Comparison of ENCODE assay signal across 8 cellular contexts in the genomic region with DNA sequence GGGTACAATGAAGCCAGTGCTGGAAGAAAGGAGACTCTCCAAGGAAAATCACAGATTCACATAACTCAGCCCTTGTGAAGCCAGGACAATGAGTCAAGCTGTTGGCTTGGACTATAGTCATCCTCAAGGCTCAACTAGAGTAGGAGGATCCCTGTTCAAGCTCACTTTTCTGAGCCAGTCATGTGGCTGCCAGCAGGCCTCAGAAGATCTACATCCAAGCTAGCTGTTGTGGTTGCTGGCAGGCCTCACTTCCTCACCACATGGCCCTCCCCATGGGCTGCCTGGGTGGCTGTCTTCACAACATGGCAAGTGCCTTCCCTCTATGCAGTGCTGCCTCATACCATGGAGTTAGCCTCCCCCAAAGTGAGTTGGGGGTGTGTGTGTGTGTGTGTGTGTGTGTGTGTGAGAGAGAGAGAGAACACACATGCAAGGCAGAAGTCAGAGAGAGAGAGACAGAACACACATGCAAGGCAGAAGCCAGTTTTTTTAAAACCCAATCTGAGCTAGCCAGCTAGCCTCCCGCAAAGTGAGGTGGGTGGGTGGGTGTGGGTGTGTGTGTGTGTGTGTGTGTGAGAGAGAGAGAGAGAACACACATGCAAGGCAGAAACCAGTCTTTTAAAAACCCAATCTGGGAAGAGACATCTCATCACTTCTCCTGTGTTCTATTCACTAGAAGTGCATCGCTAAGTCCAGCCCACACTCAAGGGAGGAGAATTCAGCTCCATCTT. TPM values are rescaled to one million over a fixed set of nuclear protein-coding genes. Genes with fewer than 3 reads are reported as not detected.
DNase-seq lines count a peak whose midpoint lies in the region; ATAC-seq and TF ChIP-seq lines count a peak whose summit lies in the region.

No MANE protein-coding gene starts in this region.

- 0 out of 2 replicates have a peak, but pooled peaks cover 2% of the 10 kb centered on the region for H3K4me1 ChIP-seq in PC-3 (ENCODE audit: insufficient read depth, low read length)
- peaks cover 2% of the 10 kb centered on the region for H3K4me1 ChIP-seq in fibroblast of lung (ENCODE audit: control insufficient read depth, extremely low read depth, insufficient read depth, low read length)
- H3K4me1 ChIP-seq in osteoblast (ENCODE audit: insufficient read depth, low read length), result peaks cover 18% of the 10 kb centered on the region
- no peaks in the 10 kb centered on the region for H3K4me1 ChIP-seq in testis

- peak overlapping the region; percentile 16; the same call in 1 of the 2 replicates for H3K27ac ChIP-seq in PC-3 (ENCODE audit: low read length)
- peak overlapping the region; percentile 66 for H3K27ac ChIP-seq in fibroblast of lung (ENCODE audit: insufficient read depth, low read length)
- H3K27ac ChIP-seq in osteoblast (ENCODE audit: low read depth, low read length), result peak overlapping the region; percentile 39
- no peak overlapping the region for H3K27ac ChIP-seq in testis

- ATAC-seq in GM18499 (IDR thresholded peaks at IDR 0.05; ENCODE audit: insufficient read depth, unreplicated experiment) (peak; percentile 88), HG02884 (IDR thresholded peaks at IDR 0.05; ENCODE audit: unreplicated experiment) (peak; percentile 98), PC-3 (peak; percentile 81)

- H4K20me1 ChIP-seq in PC-3 (ENCODE audit: low read length) (no peaks in the 10 kb centered on the region; the same call in 1 of the 2 replicates), fibroblast of lung (ENCODE audit: control insufficient read depth, extremely low read depth, insufficient read depth, low read length) (no peaks in the 10 kb centered on the region), osteoblast (ENCODE audit: insufficient read depth, low read length) (no peaks in the 10 kb centered on the region)

- peak; percentile 69 for DNase-seq in PC-3
- DNase-seq in activated T-cell treated with anti-CD3 and anti-CD28 coated beads, Interleukin-2, amount 50 U/mL, for 48 hours, result peak; percentile 79 to 82
- DNase-seq in fibroblast of lung (ENCODE audit: low read depth in 2 of 2), result peak; percentile 99 to 100
- peak; percentile 96 for DNase-seq in osteoblast (ENCODE audit: insufficient read length, low spot score, missing footprints)
- DNase-seq in testis, result peak; percentile 74
- no peak for DNase-seq in NCI-H2081 treated with DMSO at 0.1 percent for 48 hours (lab: John Stamatoyannopoulos, UW)

- POLR2A ChIA-PET in PC-3 (lab: Charles Lee; ENCODE audit: unreplicated experiment), result interaction anchor here (0.6 kb wide), 1 partner anchor 250 kb away, joined by 4 read pairs; no protein-coding TSS in a partner anchor

- no peak overlapping the region for H3K4me3 ChIP-seq in PC-3 (ENCODE audit: low read length)
- peak overlapping the region in 1 of 4 experiments; percentile 36 for H3K4me3 ChIP-seq in fibroblast of lung (replicated peaks in 1 of 4; ENCODE audit: control extremely low read depth in 1 of 4, insufficient read depth in 1 of 4, low read depth in 3 of 4, low read length in 4 of 4)
- H3K4me3 ChIP-seq in osteoblast (ENCODE audit: insufficient read depth, low read length), result peak overlapping the region; percentile 0
- H3K4me3 ChIP-seq in testis, result no peak overlapping the region

- H3K4me2 ChIP-seq in PC-3 (ENCODE audit: low read length) (no peak overlapping the region), fibroblast of lung (ENCODE audit: extremely low read depth, insufficient read depth, low read length) (peak overlapping the region; percentile 82), osteoblast (ENCODE audit: insufficient read depth, low read length) (peak overlapping the region; percentile 74)

- TF ChIP-seq POLR2A in testis (IDR thresholded peaks at IDR 0.05), result no peak

- intact Hi-C loops in PC-3 (cut with micrococcal nuclease), result no loop called here
- intact Hi-C loops in testis (cut with DNase I; ENCODE audit: low total_unique reads), result no loop called here

- no peaks in the 10 kb centered on the region for H3K79me2 ChIP-seq in PC-3 (ENCODE audit: low read length)
- H3K79me2 ChIP-seq in fibroblast of lung (ENCODE audit: control insufficient read depth, insufficient read depth, low read length), result peaks cover 2% of the 10 kb centered on the region
- H3K79me2 ChIP-seq in osteoblast (ENCODE audit: insufficient read depth, low read length), result peaks cover 9% of the 10 kb centered on the region

- WGBS in testis, 2 donors, result 60 to 71% methylated on average over 2 of the region's 2 CpGs

- no TSS peak for BruUV-seq in PC-3 (replicated peaks; lab: Mats Ljungman, UMichigan)

- H3F3A ChIP-seq in PC-3 (ENCODE audit: low read length, unreplicated experiment), result no peaks in the 10 kb centered on the region

- CTCF ChIA-PET in PC-3 (lab: Charles Lee), result no interaction called here

- H3K27me3 ChIP-seq in PC-3 (ENCODE audit: low read length) (no peaks in the 10 kb centered on the region), fibroblast of lung (ENCODE audit: control insufficient read depth, insufficient read depth, low read length) (no peaks in the 10 kb centered on the region), osteoblast (ENCODE audit: insufficient read depth, low read length) (no peaks in the 10 kb centered on the region), testis (no peaks in the 10 kb centered on the region)

- TF ChIP-seq CTCF in PC-3 (conservative IDR thresholded peaks at IDR 0.05; ENCODE audit: low read depth, low read length) (no peak), fibroblast of lung (conservative IDR thresholded peaks at IDR 0.05 in 1 of 2, IDR thresholded peaks at IDR 0.05 in 1 of 2; ENCODE audit: low read depth in 1 of 2, low read length in 2 of 2) (no peak), osteoblast (IDR thresholded peaks at IDR 0.05; ENCODE audit: extremely low read depth, low read depth, low read length) (no peak), testis (IDR thresholded peaks at IDR 0.05) (no peak)

- H3K9me3 ChIP-seq in PC-3 (ENCODE audit: low read length) (no peaks in the 10 kb centered on the region), fibroblast of lung (ENCODE audit: control insufficient read depth, insufficient read depth, low read depth, low read length) (no peaks in the 10 kb centered on the region), osteoblast (ENCODE audit: low read depth, low read length) (no peaks in the 10 kb centered on the region), testis (no peaks in the 10 kb centered on the region)

- H3K36me3 ChIP-seq in PC-3 (ENCODE audit: low read depth, low read length) (no peaks in the 10 kb centered on the region), fibroblast of lung (ENCODE audit: control insufficient read depth, insufficient read depth, low read length) (no peaks in the 10 kb centered on the region), osteoblast (ENCODE audit: insufficient read depth, low read length) (no peaks in the 10 kb centered on the region), testis (ENCODE audit: low read depth, missing control alignments) (no peaks in the 10 kb centered on the region)

- H3K9me2 ChIP-seq in PC-3 (replicated peaks; ENCODE audit: low read length), result no peaks in the 10 kb centered on the region

- H2AFZ ChIP-seq in PC-3 (ENCODE audit: low read length), result no peak overlapping the region
- peak overlapping the region; percentile 45 for H2AFZ ChIP-seq in fibroblast of lung (ENCODE audit: low read length)
- no peak overlapping the region for H2AFZ ChIP-seq in osteoblast (ENCODE audit: low read length)

- H3K9ac ChIP-seq in PC-3 (ENCODE audit: low read length) (no peak overlapping the region), fibroblast of lung (ENCODE audit: insufficient read depth, low read length) (no peak overlapping the region)

RNA-seq across cellular contexts. Expression of a gene that starts 17.1 kb away (rescaled TPM):
- total RNA-seq in PC-3 (2014; rRNA removed) (4.4 and 5.2 TPM in 2 replicates), fibroblast of lung (6.9 and 9.7 TPM in 2 replicates), osteoblast (11.2 and 15.0 TPM in 2 replicates), testis (10 to 100 TPM; 12.8 to 14.5 TPM)
- polyA plus RNA-seq in fibroblast of lung (5.4 and 5.8 TPM in 2 replicates), testis (ENCODE audit: insufficient read depth, low read depth, low replicate concordance) (4.7 TPM)
- 2.6 and 3.5 TPM in 2 replicates for polyA plus RNA-seq in fibroblast of lung (2012)
- 1.0 and 3.6 TPM in 2 replicates for polyA minus RNA-seq in fibroblast of lung (ENCODE audit: low replicate concordance)

Comparison
In these comparisons a context has a peak if more than half of its experiments do, and no peak if none do; other contexts are left out.
1. H3K27ac ChIP-seq: peak in PC-3 (single experiment), fibroblast of lung (single experiment) and osteoblast (single experiment); none in testis (0 of 2).
2. Peak in every context shown above with its lines, with median percentiles within 50 percentile points of each other: ATAC-seq.